1 cellular context compared by ENCODE assay signal in the genomic region with DNA sequence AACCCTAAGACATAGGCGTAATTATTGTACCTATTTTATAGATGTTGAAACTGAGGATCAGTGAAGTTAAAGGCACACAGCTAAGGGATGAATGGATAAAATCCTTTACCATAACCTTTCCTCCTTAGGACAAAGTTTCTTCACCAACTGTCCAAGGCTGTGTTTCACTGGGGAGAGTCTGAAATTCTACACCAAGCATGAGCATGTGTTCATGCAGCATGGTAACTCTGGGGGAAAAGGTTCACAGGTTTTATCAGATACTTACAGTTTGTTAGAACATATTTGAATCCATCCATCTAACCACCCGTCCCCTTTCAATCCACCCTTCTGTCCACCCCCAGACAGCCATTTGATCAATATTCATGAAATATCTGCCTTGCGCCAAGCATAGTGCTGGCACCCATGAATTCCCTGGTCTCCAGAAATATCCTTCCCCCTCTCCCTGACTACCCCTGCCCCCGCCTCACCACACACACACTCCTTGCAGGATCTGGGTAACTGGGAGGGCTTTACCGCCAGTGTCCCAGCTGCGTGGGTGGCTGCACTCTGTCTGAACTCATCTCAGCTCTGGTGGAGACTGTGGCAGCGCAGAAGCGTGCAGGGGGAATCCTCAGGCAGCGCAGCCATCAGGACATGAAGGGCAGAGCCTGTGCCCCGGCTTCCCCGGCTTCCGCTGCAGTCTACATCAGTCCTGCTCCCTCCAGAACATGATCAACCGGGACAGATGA.
TF ChIP-seq lines count a peak whose summit lies in the region.

No MANE protein-coding gene starts in this region.

TF ChIP-seq in IMR-90, 13 proteins besides CTCF, POLR2A, EP300 and RAD21 (continued from another document):
- no peak for TF ChIP-seq MXI1 (IDR thresholded peaks at IDR 0.05; ENCODE audit: borderline replicate concordance, low read depth, low read length)
- no peak for TF ChIP-seq CEBPB (IDR thresholded peaks at IDR 0.05; ENCODE audit: low read depth, low read length)
- no peak for TF ChIP-seq SMC3 (IDR thresholded peaks at IDR 0.05; ENCODE audit: low read depth, low read length)
- no peak for TF ChIP-seq MAZ (IDR thresholded peaks at IDR 0.05; ENCODE audit: borderline replicate concordance, low read depth, low read length)
- no peak for TF ChIP-seq RFX5 (IDR thresholded peaks at IDR 0.05; ENCODE audit: low read depth, low read length)
- TF ChIP-seq BHLHE40 (IDR thresholded peaks at IDR 0.05; ENCODE audit: low read depth, low read length) = no peak
- TF ChIP-seq FOS (IDR thresholded peaks at IDR 0.05; ENCODE audit: low read depth, low read length) = no peak
- no peak for TF ChIP-seq ELK1 (IDR thresholded peaks at IDR 0.05; ENCODE audit: borderline replicate concordance, low read depth, low read length)
- TF ChIP-seq RCOR1 (IDR thresholded peaks at IDR 0.05; ENCODE audit: insufficient replicate concordance, low read length) = no peak
